ENCODE assay signal across 8 cellular contexts in genomic region chrX:107731831-107732502, GRCh38. TPM values are rescaled to one million over a fixed set of nuclear protein-coding genes. Genes with fewer than 3 reads are reported as not detected.
A peak's percentile ranks its signal among the peaks of the same experiment; 100 is the strongest.
DNase-seq lines count a peak whose midpoint lies in the region; ATAC-seq and TF ChIP-seq lines count a peak whose summit lies in the region.

No MANE protein-coding gene starts in this region.

- peak; percentile 28 to 59 (median 54) for ATAC-seq in right lobe of liver
- ATAC-seq in upper lobe of left lung (ENCODE audit: low FRiP score in 2 of 2), result peak; percentile 93 to 96
- ATAC-seq in activated CD8-positive, alpha-beta T cell treated with anti-CD3 and anti-CD28 coated beads, Interleukin-2, amount 10 ng/mL, durations not matched to agents 7 days and 5 days, result no peak
- ATAC-seq in HG03135 (IDR thresholded peaks at IDR 0.05; ENCODE audit: unreplicated experiment), result no peak

- H3K27ac ChIP-seq in caudate nucleus (ENCODE audit: low read depth, low read length), result peak overlapping the region; percentile 5
- H3K27ac ChIP-seq in right lobe of liver, result peak overlapping the region in 1 of 3 donors; percentile 13
- peak overlapping the region; percentile 18 to 81 (median 72) for H3K27ac ChIP-seq in upper lobe of left lung

- WGBS in right lobe of liver (ENCODE audit: insufficient coverage, low coverage, low lambda C conversion rate, missing lambda C conversion rate), result 28% methylated on average over 6 of the region's 7 CpGs
- WGBS in upper lobe of left lung, 2 donors, result 13 to 19% methylated on average over 7 of the region's 7 CpGs

- CTCF ChIA-PET in activated CD8-positive, alpha-beta T cell treated with anti-CD3 and anti-CD28 coated beads, Interleukin-2, amount 10 ng/mL, durations not matched to agents 7 days and 5 days (lab: Charles Lee), result no interaction called here

- H3K9me3 ChIP-seq in right lobe of liver (no peaks in the 10 kb centered on the region), upper lobe of left lung (no peaks in the 10 kb centered on the region)

- intact Hi-C loops in right lobe of liver (cut with DNase I), result no loop called here

- H3K4me1 Mint-ChIP-seq in activated CD8-positive, alpha-beta T cell treated with anti-CD3 and anti-CD28 coated beads, Interleukin-2, amount 10 ng/mL, durations not matched to agents 7 days and 5 days (ENCODE audit: low read depth), result no peaks in the 10 kb centered on the region

- TF ChIP-seq EP300 in upper lobe of left lung (IDR thresholded peaks at IDR 0.05), result no peak

- H3K4me3 Mint-ChIP-seq in activated CD8-positive, alpha-beta T cell treated with anti-CD3 and anti-CD28 coated beads, Interleukin-2, amount 10 ng/mL, durations not matched to agents 7 days and 5 days, result no peak overlapping the region

- H3K36me3 Mint-ChIP-seq in activated CD8-positive, alpha-beta T cell treated with anti-CD3 and anti-CD28 coated beads, Interleukin-2, amount 10 ng/mL, durations not matched to agents 7 days and 5 days (ENCODE audit: low read depth), result no peaks in the 10 kb centered on the region

- H3K9me3 Mint-ChIP-seq in activated CD8-positive, alpha-beta T cell treated with anti-CD3 and anti-CD28 coated beads, Interleukin-2, amount 10 ng/mL, durations not matched to agents 7 days and 5 days (ENCODE audit: insufficient read depth), result no peaks in the 10 kb centered on the region

- POLR2A ChIA-PET in activated CD8-positive, alpha-beta T cell treated with anti-CD3 and anti-CD28 coated beads, Interleukin-2, amount 10 ng/mL, durations not matched to agents 7 days and 5 days (lab: Charles Lee), result no interaction called here

- no peak for TF ChIP-seq POLR2A in right lobe of liver (IDR thresholded peaks at IDR 0.05)
- TF ChIP-seq POLR2A in upper lobe of left lung (IDR thresholded peaks at IDR 0.05), result peak in 1 of 4 donors; percentile 26

- DNase-seq in C1 segment of cervical spinal cord (lab: John Stamatoyannopoulos, UW) (peak in 11 of 14 donors; percentile 3 to 73 (median 47)), MV-4-11 (lab: John Stamatoyannopoulos, UW) (peak; percentile 6), caudate nucleus (lab: John Stamatoyannopoulos, UW) (peak in 57 of 61 donors; percentile 1 to 75 (median 38)), right lobe of liver (peak; percentile 71 to 76 (median 75)), upper lobe of left lung (peak in 1 of 2 donors; percentile 95)
- no peak for DNase-seq in activated CD4-positive, alpha-beta T cell treated with anti-CD3 and anti-CD28 coated beads for 4 hours
- no peak for DNase-seq in activated CD8-positive, alpha-beta T cell treated with anti-CD3 and anti-CD28 coated beads, Interleukin-2, amount 10 ng/mL, durations not matched to agents 7 days and 5 days

- H3K4me1 ChIP-seq in right lobe of liver (peaks cover 0 to 41% (median 12%) of the 10 kb centered on the region in 4 donors), upper lobe of left lung (peaks cover 23 to 57% (median 48%) of the 10 kb centered on the region in 4 donors)

- no peaks in the 10 kb centered on the region for H3K27me3 Mint-ChIP-seq in activated CD8-positive, alpha-beta T cell treated with anti-CD3 and anti-CD28 coated beads, Interleukin-2, amount 10 ng/mL, durations not matched to agents 7 days and 5 days (ENCODE audit: low read depth)

- H3K36me3 ChIP-seq in right lobe of liver (no peaks in the 10 kb centered on the region), upper lobe of left lung (no peaks in the 10 kb centered on the region)

- TF ChIP-seq CTCF in right lobe of liver (IDR thresholded peaks at IDR 0.05) (no peak), upper lobe of left lung (IDR thresholded peaks at IDR 0.05) (no peak)

- H3K4me3 ChIP-seq in right lobe of liver (no peak overlapping the region), upper lobe of left lung (no peak overlapping the region)

- no peaks in the 10 kb centered on the region for H3K27me3 ChIP-seq in right lobe of liver
- no peaks in the 10 kb centered on the region for H3K27me3 ChIP-seq in upper lobe of left lung

- H3K27ac Mint-ChIP-seq in activated CD8-positive, alpha-beta T cell treated with anti-CD3 and anti-CD28 coated beads, Interleukin-2, amount 10 ng/mL, durations not matched to agents 7 days and 5 days, result no peak overlapping the region

RNA-seq across cellular contexts. Expression of gene TSC22D3, which starts 43.6 kb away (rescaled TPM):
- total RNA-seq in right lobe of liver, result 100 to 1,000 TPM in 2 of 6 experiments, 10 to 100 TPM in 3, 1 to 10 TPM in 1; 7.4 to 118 (median 60.3) TPM
- total RNA-seq in upper lobe of left lung, result 1,000 to 10,000 TPM in 1 of 6 donors, 100 to 1,000 TPM in 5; 309 to 1,061 (median 406) TPM
- 10 to 100 TPM; 54.8 TPM for total RNA-seq in activated CD8-positive, alpha-beta T cell treated with anti-CD3 and anti-CD28 coated beads, Interleukin-2, amount 10 ng/mL, durations not matched to agents 7 days and 5 days

RNA-seq across cellular contexts. Expression of gene NCBP2L, which starts 45.6 kb away (rescaled TPM):
- not detected for total RNA-seq in right lobe of liver
- 1 to 10 TPM in 1 of 6 donors, under 1 TPM in 2, not detected in 3; 0.13 to 2.0 (median 0.33) TPM for total RNA-seq in upper lobe of left lung
- not detected for total RNA-seq in activated CD8-positive, alpha-beta T cell treated with anti-CD3 and anti-CD28 coated beads, Interleukin-2, amount 10 ng/mL, durations not matched to agents 7 days and 5 days

Comparison
In these comparisons a context has a peak if more than half of its experiments do, and no peak if none do; other contexts are left out.
1. DNase-seq: peak in C1 segment of cervical spinal cord (11 of 14), MV-4-11 (single experiment), caudate nucleus (57 of 61) and right lobe of liver (3 of 3); none in activated CD4-positive, alpha-beta T cell treated with anti-CD3 and anti-CD28 coated beads for 4 hours (0 of 2) and activated CD8-positive, alpha-beta T cell treated with anti-CD3 and anti-CD28 coated beads, Interleukin-2, amount 10 ng/mL, durations not matched to agents 7 days and 5 days (single experiment).
2. ATAC-seq: peak in right lobe of liver (4 of 4) and upper lobe of left lung (2 of 2); none in activated CD8-positive, alpha-beta T cell treated with anti-CD3 and anti-CD28 coated beads, Interleukin-2, amount 10 ng/mL, durations not matched to agents 7 days and 5 days (single experiment) and HG03135 (single experiment).